In genomic region chr5:165526357-165526756, GRCh38 we compare ENCODE assay signal across 2 cellular contexts.
TF ChIP-seq lines count a peak whose summit lies in the region.

No MANE protein-coding gene starts in this region.

TF ChIP-seq in HepG2, 621 proteins besides CTCF, POLR2A, EP300 and RAD21:
- no peak for TF ChIP-seq ZNF44 (CRISPR knock-in tag; IDR thresholded peaks at IDR 0.05)
- no peak for TF ChIP-seq GATAD2A (CRISPR knock-in tag; IDR thresholded peaks at IDR 0.05)
- no peak for TF ChIP-seq TCF12 (IDR thresholded peaks at IDR 0.05)
- no peak for TF ChIP-seq TCF12 (CRISPR knock-in tag; IDR thresholded peaks at IDR 0.05)
- TF ChIP-seq MAFF (IDR thresholded peaks at IDR 0.05; ENCODE audit: low read depth, low read length) = 0 out of 2 replicates have a peak, but pooled peaks have one; percentile 6
- no peak for TF ChIP-seq ZNF432 (CRISPR knock-in tag; IDR thresholded peaks at IDR 0.05; ENCODE audit: borderline replicate concordance)
- no peak for TF ChIP-seq ZMYM4 (CRISPR knock-in tag; IDR thresholded peaks at IDR 0.05)
- no peak for TF ChIP-seq THAP7 (CRISPR knock-in tag; IDR thresholded peaks at IDR 0.05)
- TF ChIP-seq BRD4 (CRISPR knock-in tag; IDR thresholded peaks at IDR 0.05) = no peak
- no peak for TF ChIP-seq ZNF30 (CRISPR knock-in tag; IDR thresholded peaks at IDR 0.05)
- no peak for TF ChIP-seq TRAFD1 (CRISPR knock-in tag; IDR thresholded peaks at IDR 0.05; ENCODE audit: borderline replicate concordance)
- TF ChIP-seq ZNF672 (CRISPR knock-in tag; IDR thresholded peaks at IDR 0.05) = no peak
- no peak for TF ChIP-seq ATM (IDR thresholded peaks at IDR 0.05; ENCODE audit: borderline replicate concordance)
- TF ChIP-seq ZNF770 (CRISPR knock-in tag; IDR thresholded peaks at IDR 0.05) = no peak
- TF ChIP-seq GATAD1 (CRISPR knock-in tag; IDR thresholded peaks at IDR 0.05) = no peak
- TF ChIP-seq CREB1 (IDR thresholded peaks at IDR 0.05) = peak; percentile 59
- TF ChIP-seq CREB1 (CRISPR knock-in tag; IDR thresholded peaks at IDR 0.05) = no peak
- no peak for TF ChIP-seq ZNF772 (CRISPR knock-in tag; IDR thresholded peaks at IDR 0.05)
- no peak for TF ChIP-seq RERE (CRISPR knock-in tag; IDR thresholded peaks at IDR 0.05; ENCODE audit: low read depth)
- TF ChIP-seq ZNF678 (CRISPR knock-in tag; IDR thresholded peaks at IDR 0.05) = no peak
- TF ChIP-seq KAT2B (IDR thresholded peaks at IDR 0.05; ENCODE audit: borderline replicate concordance, low read depth, low read length) = no peak
- TF ChIP-seq ZNF570 (CRISPR knock-in tag; IDR thresholded peaks at IDR 0.05; ENCODE audit: borderline replicate concordance) = no peak
- no peak for TF ChIP-seq ZNF850 (CRISPR knock-in tag; conservative IDR thresholded peaks at IDR 0.05)
- peak in 1 of 2 experiments; percentile 60; a peak in 2 of 4 replicates for TF ChIP-seq MAFK (conservative IDR thresholded peaks at IDR 0.05 in 1 of 2, IDR thresholded peaks at IDR 0.05 in 1 of 2; ENCODE audit: low read length in 2 of 2)
- no peak for TF ChIP-seq RFXAP (CRISPR knock-in tag; IDR thresholded peaks at IDR 0.05; ENCODE audit: borderline replicate concordance)

TF ChIP-seq in IMR-90, 13 proteins besides CTCF, POLR2A, EP300 and RAD21:
- no peak for TF ChIP-seq MAZ (IDR thresholded peaks at IDR 0.05; ENCODE audit: borderline replicate concordance, low read depth, low read length)
- no peak for TF ChIP-seq CEBPB (IDR thresholded peaks at IDR 0.05; ENCODE audit: low read depth, low read length)
- TF ChIP-seq ELK1 (IDR thresholded peaks at IDR 0.05; ENCODE audit: borderline replicate concordance, low read depth, low read length) = no peak
- no peak for TF ChIP-seq CHD1 (IDR thresholded peaks at IDR 0.05; ENCODE audit: low read depth, low read length)
- no peak for TF ChIP-seq MAFK (IDR thresholded peaks at IDR 0.05; ENCODE audit: low read depth, low read length)
- no peak for TF ChIP-seq SMC3 (IDR thresholded peaks at IDR 0.05; ENCODE audit: low read depth, low read length)
- no peak for TF ChIP-seq FOS (IDR thresholded peaks at IDR 0.05; ENCODE audit: low read depth, low read length)
- no peak for TF ChIP-seq BHLHE40 (IDR thresholded peaks at IDR 0.05; ENCODE audit: low read depth, low read length)
- TF ChIP-seq RCOR1 (IDR thresholded peaks at IDR 0.05; ENCODE audit: insufficient replicate concordance, low read length) = no peak
- TF ChIP-seq MXI1 (IDR thresholded peaks at IDR 0.05; ENCODE audit: borderline replicate concordance, low read depth, low read length) = no peak
- no peak for TF ChIP-seq RFX5 (IDR thresholded peaks at IDR 0.05; ENCODE audit: low read depth, low read length)
- TF ChIP-seq NFE2L2 (IDR thresholded peaks at IDR 0.05; ENCODE audit: low read depth, low read length) = no peak
- no peak for TF ChIP-seq USF2 (IDR thresholded peaks at IDR 0.05; ENCODE audit: low read depth, low read length)
TF ChIP-seq in IMR-90: peak in this region for 0.
